In genomic region chr11:4092031-4092430, GRCh38 we compare ENCODE assay signal across 14 cellular contexts. TPM values are rescaled to one million over a fixed set of nuclear protein-coding genes. Genes with fewer than 3 reads are reported as not detected.
A peak's percentile ranks its signal among the peaks of the same experiment; 100 is the strongest.
DNase-seq lines count a peak whose midpoint lies in the region; ATAC-seq and TF ChIP-seq lines count a peak whose summit lies in the region.
"Had no signal": no experiment of that assay in that cellular context is flagged by ENCODE, and none has a peak within 500 bp of the region (broad histone marks: within the 10 kb centered on the region; RNA-seq: fewer than 3 reads in every experiment).

No MANE protein-coding gene starts in this region.

- H2BK12ac ChIP-seq in mesenchymal stem cell (ENCODE audit: low read length in 2 of 2), result no peak overlapping the region

- H2BK5ac ChIP-seq in mesenchymal stem cell (ENCODE audit: low read depth, low read length, poor library complexity, severe bottlenecking), result no peak overlapping the region

- no peaks in the 10 kb centered on the region for H3K9me3 Mint-ChIP-seq in activated T-cell treated with anti-CD3 and anti-CD28 coated beads, Interleukin-2, amount 50 U/mL, for 24 hours
- no peaks in the 10 kb centered on the region for H3K9me3 Mint-ChIP-seq in activated CD8-positive, alpha-beta T cell treated with anti-CD3 and anti-CD28 coated beads for 36 hours
- no peaks in the 10 kb centered on the region for H3K9me3 Mint-ChIP-seq in nephron progenitor cell

- H2AFZ ChIP-seq in mesenchymal stem cell (ENCODE audit: low read depth, low read length), result no peak overlapping the region

- TF ChIP-seq CTCF in activated CD8-positive, alpha-beta T cell treated with anti-CD3 and anti-CD28 coated beads for 36 hours (IDR thresholded peaks at IDR 0.05), result no peak
- TF ChIP-seq CTCF in nephron progenitor cell (IDR thresholded peaks at IDR 0.05) (no peak), colonic mucosa (IDR thresholded peaks at IDR 0.05) (no peak), right atrium auricular region (IDR thresholded peaks at IDR 0.05) (no peak)

- no peak overlapping the region for H2BK120ac ChIP-seq in mesenchymal stem cell (ENCODE audit: low read depth, low read length)

- no peak overlapping the region for H2BK15ac ChIP-seq in mesenchymal stem cell (ENCODE audit: low read depth, poor library complexity, severe bottlenecking)

- 57% methylated on average over 1 of the region's 2 CpGs for WGBS in mesenchymal stem cell

- H3K36me3 Mint-ChIP-seq in activated T-cell treated with anti-CD3 and anti-CD28 coated beads, Interleukin-2, amount 50 U/mL, for 24 hours (ENCODE audit: low read depth), result peaks cover 80% of the 10 kb centered on the region
- peaks cover 50% of the 10 kb centered on the region for H3K36me3 Mint-ChIP-seq in activated CD8-positive, alpha-beta T cell treated with anti-CD3 and anti-CD28 coated beads for 36 hours (ENCODE audit: low read depth)
- H3K36me3 Mint-ChIP-seq in nephron progenitor cell (ENCODE audit: low read depth), result peaks cover 12% of the 10 kb centered on the region

- peaks cover 3% of the 10 kb centered on the region for H3K4me1 ChIP-seq in mesenchymal stem cell (ENCODE audit: control insufficient read depth, insufficient read depth, low read depth, low read length)
- no peaks in the 10 kb centered on the region for H3K4me1 ChIP-seq in colonic mucosa
- peaks cover 0 to 18% of the 10 kb centered on the region in 2 donors for H3K4me1 ChIP-seq in right atrium auricular region

- CTCF ChIA-PET in activated CD8-positive, alpha-beta T cell treated with anti-CD3 and anti-CD28 coated beads for 36 hours (lab: Charles Lee), result interaction anchor here (1.1 kb wide), 2 partner anchors 19 to 243 kb away, joined by 3 to 4 read pairs; no protein-coding TSS in a partner anchor

- H3K27ac Mint-ChIP-seq in activated T-cell treated with anti-CD3 and anti-CD28 coated beads, Interleukin-2, amount 50 U/mL, for 24 hours, result peak overlapping the region; percentile 91
- peak overlapping the region; percentile 85 for H3K27ac Mint-ChIP-seq in activated CD8-positive, alpha-beta T cell treated with anti-CD3 and anti-CD28 coated beads for 36 hours
- peak overlapping the region; percentile 86 for H3K27ac Mint-ChIP-seq in nephron progenitor cell

- no peak overlapping the region for H3K23ac ChIP-seq in mesenchymal stem cell (ENCODE audit: low read length in 2 of 2)

- H3K4me2 ChIP-seq in mesenchymal stem cell (ENCODE audit: low read length, poor library complexity, severe bottlenecking), result no peak overlapping the region

- H3K79me1 ChIP-seq in mesenchymal stem cell (replicated peaks; ENCODE audit: low read length, poor library complexity, severe bottlenecking), result peaks cover 2% of the 10 kb centered on the region

- H3K27ac ChIP-seq in mesenchymal stem cell (ENCODE audit: low read length, poor library complexity, severe bottlenecking), result no peak overlapping the region
- H3K27ac ChIP-seq in colonic mucosa, result no peak overlapping the region
- no peak overlapping the region for H3K27ac ChIP-seq in right atrium auricular region
- H3K27ac ChIP-seq: brain microvascular endothelial cell, left ventricle myocardium inferior had no signal

- H4K91ac ChIP-seq in mesenchymal stem cell (ENCODE audit: low read length), result no peak overlapping the region

- no peaks in the 10 kb centered on the region for H3K27me3 ChIP-seq in mesenchymal stem cell (ENCODE audit: control insufficient read depth in 1 of 2, insufficient read depth in 1 of 2, low read length in 2 of 2)
- no peaks in the 10 kb centered on the region for H3K27me3 ChIP-seq in colonic mucosa
- H3K27me3 ChIP-seq in right atrium auricular region, result no peaks in the 10 kb centered on the region
- H3K27me3 ChIP-seq: brain microvascular endothelial cell had no signal

- H3K27me3 Mint-ChIP-seq in activated T-cell treated with anti-CD3 and anti-CD28 coated beads, Interleukin-2, amount 50 U/mL, for 24 hours, result no peaks in the 10 kb centered on the region
- no peaks in the 10 kb centered on the region for H3K27me3 Mint-ChIP-seq in activated CD8-positive, alpha-beta T cell treated with anti-CD3 and anti-CD28 coated beads for 36 hours
- peaks cover 4% of the 10 kb centered on the region for H3K27me3 Mint-ChIP-seq in nephron progenitor cell (ENCODE audit: low read depth, poor library complexity)

- H3K18ac ChIP-seq in mesenchymal stem cell (ENCODE audit: low read depth in 1 of 2, low read length in 2 of 2), result no peak overlapping the region

- no peak for DNase-seq in activated T-cell treated with anti-CD3 and anti-CD28 coated beads, Interleukin-2, amount 50 U/mL, for 24 hours
- DNase-seq in activated T-cell treated with anti-CD3 and anti-CD28 coated beads, Interleukin-2, amount 50 U/mL, for 1 hour, result no peak
- peak; percentile 69 to 83 for DNase-seq in Kasumi-1 (lab: John Stamatoyannopoulos, UW)
- DNase-seq in activated CD8-positive, alpha-beta T cell treated with anti-CD3 and anti-CD28 coated beads for 36 hours, result peak; percentile 10
- DNase-seq in nephron progenitor cell, result no peak
- no peak for DNase-seq in mesenchymal stem cell
- DNase-seq in colonic mucosa, result no peak
- no peak for DNase-seq in right atrium auricular region (ENCODE audit: low spot score)
- DNase-seq: activated effector memory CD4-positive, alpha-beta T cell treated with Interleukin-2 at 50 U/mL for 16 hours; brain microvascular endothelial cell; left ventricle myocardium inferior; NCI-H1092 treated with DMSO at 0.1 percent for 48 hours; NCI-H345 had no signal

- H3K4me3 ChIP-seq in mesenchymal stem cell (ENCODE audit: insufficient read depth in 1 of 2, low read depth in 1 of 2, low read length in 2 of 2), result no peak overlapping the region
- H3K4me3 ChIP-seq in colonic mucosa, result no peak overlapping the region
- no peak overlapping the region for H3K4me3 ChIP-seq in right atrium auricular region
- H3K4me3 ChIP-seq: left ventricle myocardium inferior had no signal

- POLR2A ChIA-PET in activated CD8-positive, alpha-beta T cell treated with anti-CD3 and anti-CD28 coated beads for 36 hours (lab: Charles Lee), result interaction anchor here (1.0 kb wide), 2 partner anchors 238 to 250 kb away, joined by 3 read pairs; no protein-coding TSS in a partner anchor

- H2AK5ac ChIP-seq in mesenchymal stem cell (ENCODE audit: low read length, severe bottlenecking), result no peak overlapping the region

- no peak overlapping the region for H3K14ac ChIP-seq in mesenchymal stem cell (ENCODE audit: low read length in 2 of 2)

- peak overlapping the region; percentile 35 for H3K4me3 Mint-ChIP-seq in activated T-cell treated with anti-CD3 and anti-CD28 coated beads, Interleukin-2, amount 50 U/mL, for 24 hours
- no peak overlapping the region for H3K4me3 Mint-ChIP-seq in activated CD8-positive, alpha-beta T cell treated with anti-CD3 and anti-CD28 coated beads for 36 hours
- H3K4me3 Mint-ChIP-seq in nephron progenitor cell, result no peak overlapping the region

- no peak overlapping the region for H3K4ac ChIP-seq in mesenchymal stem cell (ENCODE audit: low read depth in 1 of 2, low read length in 2 of 2)

- intact Hi-C loops in activated CD8-positive, alpha-beta T cell treated with anti-CD3 and anti-CD28 coated beads for 36 hours (cut with micrococcal nuclease), result loop anchor here (5.0 kb wide), 1 partner anchor 250 kb away; the partner anchor contains the start of gene RHOG
- intact Hi-C loops in colonic mucosa (cut with DNase I), result no loop called here

- H4K8ac ChIP-seq in mesenchymal stem cell (ENCODE audit: low read length), result no peak overlapping the region

- H3K9ac ChIP-seq in mesenchymal stem cell (ENCODE audit: low read length) (no peak overlapping the region), colonic mucosa (ENCODE audit: low read depth in 2 of 2, low read length in 2 of 2) (no peak overlapping the region)

- H3K36me3 ChIP-seq in mesenchymal stem cell (ENCODE audit: control insufficient read depth in 1 of 2, insufficient read depth in 2 of 2, low read depth in 1 of 2, low read length in 2 of 2), result peaks cover 20 to 36% of the 10 kb centered on the region in 2 experiments
- no peaks in the 10 kb centered on the region for H3K36me3 ChIP-seq in colonic mucosa
- H3K36me3 ChIP-seq in right atrium auricular region, result peaks cover 3% of the 10 kb centered on the region
- H3K36me3 ChIP-seq: brain microvascular endothelial cell had no signal

- no peak for ATAC-seq in activated CD8-positive, alpha-beta T cell treated with anti-CD3 and anti-CD28 coated beads for 36 hours
- ATAC-seq: SK-N-SH treated with all-trans-retinoic acid at 6 μM for 48 hours had no signal

- H3K4me1 Mint-ChIP-seq in activated T-cell treated with anti-CD3 and anti-CD28 coated beads, Interleukin-2, amount 50 U/mL, for 24 hours (ENCODE audit: low read depth), result peaks cover 80% of the 10 kb centered on the region
- H3K4me1 Mint-ChIP-seq in activated CD8-positive, alpha-beta T cell treated with anti-CD3 and anti-CD28 coated beads for 36 hours (ENCODE audit: low read depth), result peaks cover 62% of the 10 kb centered on the region
- H3K4me1 Mint-ChIP-seq in nephron progenitor cell, result peaks cover 40% of the 10 kb centered on the region

- H3K9me3 ChIP-seq in mesenchymal stem cell (ENCODE audit: control insufficient read depth, low read length) (no peaks in the 10 kb centered on the region), colonic mucosa (no peaks in the 10 kb centered on the region), right atrium auricular region (no peaks in the 10 kb centered on the region)
- H3K9me3 ChIP-seq: left ventricle myocardium inferior had no signal

RNA-seq across cellular contexts. Expression of gene RRM1, which starts 2.6 kb away (rescaled TPM):
- total RNA-seq in activated CD8-positive, alpha-beta T cell treated with anti-CD3 and anti-CD28 coated beads for 36 hours, result 100 to 1,000 TPM; 192 to 194 TPM
- polyA plus RNA-seq in mesenchymal stem cell (2013, experiment 1 of 2), result 22.6 TPM
- polyA plus RNA-seq in mesenchymal stem cell (2013, experiment 2 of 2), result 25.7 TPM
- 100 to 1,000 TPM in 1 of 2 donors, 10 to 100 TPM in 1; 50.7 to 108 TPM for total RNA-seq in colonic mucosa
- total RNA-seq in right atrium auricular region, result 10 to 100 TPM; 18.3 to 26.7 TPM

Comparison
In these comparisons a context has a peak if more than half of its experiments do, and no peak if none do; other contexts are left out.
1. DNase-seq: peak in Kasumi-1 (2 of 2) and activated CD8-positive, alpha-beta T cell treated with anti-CD3 and anti-CD28 coated beads for 36 hours (single experiment); none in activated T-cell treated with anti-CD3 and anti-CD28 coated beads, Interleukin-2, amount 50 U/mL, for 24 hours (single experiment), activated T-cell treated with anti-CD3 and anti-CD28 coated beads, Interleukin-2, amount 50 U/mL, for 1 hour (single experiment), nephron progenitor cell (single experiment), mesenchymal stem cell (single experiment), colonic mucosa (single experiment) and right atrium auricular region (single experiment).
2. Peak in every context shown above with its lines, with median percentiles within 50 percentile points of each other: H3K27ac Mint-ChIP-seq.